ENCODE assay signal across 32 cellular contexts in genomic region chr20:23122321-23122720, GRCh38. TPM values are rescaled to one million over a fixed set of nuclear protein-coding genes. Genes with fewer than 3 reads are reported as not detected.
"Had no signal": no experiment of that assay in that cellular context is flagged by ENCODE, and none has a peak within 500 bp of the region (broad histone marks: within the 10 kb centered on the region; RNA-seq: fewer than 3 reads in every experiment).

No MANE protein-coding gene starts in this region.

- DNase-seq: activated CD4-positive, alpha-beta T cell treated with anti-CD3 and anti-CD28 coated beads for 4 hours; activated CD4-positive, alpha-beta T cell treated with anti-CD3 and anti-CD28 coated beads, Interleukin-2, amount 50 U/mL, for 4 hours; activated CD8-positive, alpha-beta memory T cell treated with anti-CD3 and anti-CD28 coated beads for 24 hours; activated CD8-positive, alpha-beta memory T cell treated with anti-CD3 and anti-CD28 coated beads, Interleukin-2, amount 50 U/mL, for 48 hours; activated naive CD4-positive, alpha-beta T cell; activated naive CD8-positive, alpha-beta T cell treated with anti-CD3 and anti-CD28 coated beads for 36 hours; activated T-cell treated with anti-CD3 and anti-CD28 coated beads, Interleukin-2, amount 50 U/mL, for 24 hours; foreskin fibroblast; heart left ventricle; hypothalamus; mucosa of descending colon; ovary; retina; stimulated activated CD4-positive, alpha-beta T cell treated with anti-CD3 and anti-CD28 coated beads, Interleukin-15, amount 100 ng/mL, for 24 hours; stimulated activated CD4-positive, alpha-beta T cell treated with anti-CD3 and anti-CD28 coated beads, Interleukin-2, amount 100 ng/mL, for 24 hours; stimulated activated naive CD4-positive, alpha-beta T cell treated with Interleukin-2 at 50 U/mL for 16 hours; T-helper 1 cell had no signal

- H3K27me3 Mint-ChIP-seq: activated naive CD8-positive, alpha-beta T cell treated with anti-CD3 and anti-CD28 coated beads for 36 hours had no signal

- H3K4me3 ChIP-seq: adrenal gland, ascending aorta, coronary artery, heart left ventricle, left lung, lung, mucosa of descending colon, ovary, prostate gland, smooth muscle cell, tibial nerve had no signal

- FAIRE-seq: endothelial cell of umbilical vein, TTC549 had no signal

- H3K27me3 ChIP-seq: adrenal gland, ascending aorta, heart left ventricle, left lung, ovary, tibial nerve had no signal

- H3K4me3 Mint-ChIP-seq: activated naive CD8-positive, alpha-beta T cell treated with anti-CD3 and anti-CD28 coated beads for 36 hours; activated T-cell treated with anti-CD3 and anti-CD28 coated beads, Interleukin-2, amount 50 U/mL, for 24 hours; activated T-helper 17 cell treated with anti-CD3 and anti-CD28 coated beads, Interleukin-2, amount 50 U/mL, for 72 hours; brain; natural killer cell treated with Interleukin-12 subunit alpha and Interleukin-12 subunit beta and Interleukin-15 and Interleukin-18, amount 100 ng/mL, for 72 hours had no signal

- ATAC-seq: esophagus mucosa; heart left ventricle; left lung; mucosa of descending colon; natural killer cell treated with Interleukin-12 subunit alpha and Interleukin-12 subunit beta and Interleukin-15 and Interleukin-18, amount 100 ng/mL, for 72 hours had no signal

- H3K9me3 Mint-ChIP-seq: activated naive CD8-positive, alpha-beta T cell treated with anti-CD3 and anti-CD28 coated beads for 36 hours; activated T-cell treated with anti-CD3 and anti-CD28 coated beads, Interleukin-2, amount 50 U/mL, for 24 hours; activated T-helper 17 cell treated with anti-CD3 and anti-CD28 coated beads, Interleukin-2, amount 50 U/mL, for 72 hours; natural killer cell treated with Interleukin-12 subunit alpha and Interleukin-12 subunit beta and Interleukin-15 and Interleukin-18, amount 100 ng/mL, for 72 hours had no signal

- H3K4me1 Mint-ChIP-seq: activated naive CD8-positive, alpha-beta T cell treated with anti-CD3 and anti-CD28 coated beads for 36 hours had no signal

- H3K27ac Mint-ChIP-seq: activated naive CD8-positive, alpha-beta T cell treated with anti-CD3 and anti-CD28 coated beads for 36 hours; activated T-cell treated with anti-CD3 and anti-CD28 coated beads, Interleukin-2, amount 50 U/mL, for 24 hours; activated T-helper 17 cell treated with anti-CD3 and anti-CD28 coated beads, Interleukin-2, amount 50 U/mL, for 72 hours; natural killer cell treated with Interleukin-12 subunit alpha and Interleukin-12 subunit beta and Interleukin-15 and Interleukin-18, amount 100 ng/mL, for 72 hours had no signal

- H3K36me3 Mint-ChIP-seq: activated naive CD8-positive, alpha-beta T cell treated with anti-CD3 and anti-CD28 coated beads for 36 hours; brain; natural killer cell treated with Interleukin-12 subunit alpha and Interleukin-12 subunit beta and Interleukin-15 and Interleukin-18, amount 100 ng/mL, for 72 hours had no signal

- H3K36me3 ChIP-seq: adrenal gland, ascending aorta, heart left ventricle, left lung, ovary, prostate gland, tibial nerve had no signal

RNA-seq across cellular contexts. Expression of gene CD93, which starts 36.2 kb away (rescaled TPM):
- total RNA-seq: myocyte, smooth muscle cell had no signal
- polyA plus RNA-seq: smooth muscle cell had no signal
